In genomic region chr22:16915711-16916110, GRCh38 we compare ENCODE assay signal across 24 cellular contexts.
A peak's percentile ranks its signal among the peaks of the same experiment; 100 is the strongest.
DNase-seq lines count a peak whose midpoint lies in the region; ATAC-seq and TF ChIP-seq lines count a peak whose summit lies in the region.
"Had no signal": no experiment of that assay in that cellular context is flagged by ENCODE, and none has a peak within 500 bp of the region (broad histone marks: within the 10 kb centered on the region; RNA-seq: fewer than 3 reads in every experiment).

No MANE protein-coding gene starts in this region.

- no peak overlapping the region for H3K4me3 Mint-ChIP-seq in T-helper 2 cell treated with Interferon-gamma antibody and Interleukin-4, amounts not matched to agents 5 μg/mL and 100 μg/mL, for 36 hours
- H3K4me3 Mint-ChIP-seq: activated T-helper 1 cell treated with anti-CD3 and anti-CD28 coated beads, Interleukin-12 subunit alpha, Interleukin-12 subunit beta, Interleukin-2, Interleukin-4 antibody, amounts not matched to agents 30 ng/mL and 10 ng/mL and 1 ng/mL, durations not matched to agents 14 hours and 24 hours and 36 hours; nephron; stimulated activated naive CD8-positive, alpha-beta T cell treated with anti-CD3 and anti-CD28 coated beads, Interleukin-15, Interleukin-2, amounts not matched to agents 100 ng/mL and 50 ng/mL, for 24 hours had no signal

- no peaks in the 10 kb centered on the region; the same call in 1 of the 2 replicates for H3K27me3 ChIP-seq in GM23248 (replicated peaks; ENCODE audit: insufficient read depth)
- H3K27me3 ChIP-seq: upper lobe of right lung had no signal

- ATAC-seq in GM19455 (IDR thresholded peaks at IDR 0.05; ENCODE audit: unreplicated experiment), result no peak
- ATAC-seq: heart right ventricle, psoas muscle, upper lobe of right lung had no signal

- no peaks in the 10 kb centered on the region for H3K9me3 ChIP-seq in GM23248 (ENCODE audit: low read depth)
- H3K9me3 ChIP-seq: heart right ventricle, psoas muscle, spleen, upper lobe of right lung had no signal

- no peak overlapping the region for H3K4me2 ChIP-seq in GM23248 (ENCODE audit: unreplicated experiment)

- H3K27me3 Mint-ChIP-seq in T-helper 2 cell treated with Interferon-gamma antibody and Interleukin-4, amounts not matched to agents 5 μg/mL and 100 μg/mL, for 36 hours (ENCODE audit: low read depth), result peaks cover 6% of the 10 kb centered on the region

- no peak overlapping the region for H3K27ac Mint-ChIP-seq in T-helper 2 cell treated with Interferon-gamma antibody and Interleukin-4, amounts not matched to agents 5 μg/mL and 100 μg/mL, for 36 hours
- H3K27ac Mint-ChIP-seq: activated T-helper 1 cell treated with anti-CD3 and anti-CD28 coated beads, Interleukin-12 subunit alpha, Interleukin-12 subunit beta, Interleukin-2, Interleukin-4 antibody, amounts not matched to agents 30 ng/mL and 10 ng/mL and 1 ng/mL, durations not matched to agents 14 hours and 24 hours and 36 hours; nephron; stimulated activated naive CD8-positive, alpha-beta T cell treated with anti-CD3 and anti-CD28 coated beads, Interleukin-15, Interleukin-2, amounts not matched to agents 100 ng/mL and 50 ng/mL, for 24 hours had no signal

- WGBS in GM23248 (ENCODE audit: low coverage in 1 of 2, low lambda C conversion rate in 2 of 2, missing lambda C conversion rate in 2 of 2), 2 experiments, result 59 to 71% methylated on average over 2 of the region's 2 CpGs
- WGBS in lower leg skin, 2 donors, result 73 to 80% methylated on average over 2 of the region's 2 CpGs

- TF ChIP-seq CTCF in lower leg skin (IDR thresholded peaks at IDR 0.05), result no peak

- H3K36me3 Mint-ChIP-seq in T-helper 2 cell treated with Interferon-gamma antibody and Interleukin-4, amounts not matched to agents 5 μg/mL and 100 μg/mL, for 36 hours (ENCODE audit: low read depth), result no peaks in the 10 kb centered on the region

- no peak overlapping the region for H3K27ac ChIP-seq in GM23248
- H3K27ac ChIP-seq: heart right ventricle, psoas muscle, spleen, upper lobe of right lung had no signal

- no peaks in the 10 kb centered on the region for H3K9me2 ChIP-seq in GM23248 (ENCODE audit: insufficient read depth)

- TF ChIP-seq POLR2A in lower leg skin (IDR thresholded peaks at IDR 0.05), result no peak

- peaks cover 20% of the 10 kb centered on the region for H3K4me1 ChIP-seq in GM23248 (ENCODE audit: insufficient read depth)
- H3K4me1 ChIP-seq: heart right ventricle, psoas muscle, upper lobe of right lung had no signal

- no peaks in the 10 kb centered on the region for H3K79me2 ChIP-seq in GM23248 (ENCODE audit: insufficient read depth)

- no peaks in the 10 kb centered on the region for H3K36me3 ChIP-seq in GM23248 (ENCODE audit: low read depth)
- H3K36me3 ChIP-seq: heart right ventricle, spleen, upper lobe of right lung had no signal

- H3K9me3 Mint-ChIP-seq in T-helper 2 cell treated with Interferon-gamma antibody and Interleukin-4, amounts not matched to agents 5 μg/mL and 100 μg/mL, for 36 hours, result no peaks in the 10 kb centered on the region
- H3K9me3 Mint-ChIP-seq: activated T-helper 1 cell treated with anti-CD3 and anti-CD28 coated beads, Interleukin-12 subunit alpha, Interleukin-12 subunit beta, Interleukin-2, Interleukin-4 antibody, amounts not matched to agents 30 ng/mL and 10 ng/mL and 1 ng/mL, durations not matched to agents 14 hours and 24 hours and 36 hours; stimulated activated naive CD8-positive, alpha-beta T cell treated with anti-CD3 and anti-CD28 coated beads, Interleukin-15, Interleukin-2, amounts not matched to agents 100 ng/mL and 50 ng/mL, for 24 hours had no signal

- peaks cover 5% of the 10 kb centered on the region for H3K4me1 Mint-ChIP-seq in T-helper 2 cell treated with Interferon-gamma antibody and Interleukin-4, amounts not matched to agents 5 μg/mL and 100 μg/mL, for 36 hours (ENCODE audit: low read depth)
- H3K4me1 Mint-ChIP-seq: nephron had no signal

- H3K4me3 ChIP-seq in GM23248, result no peak overlapping the region
- H3K4me3 ChIP-seq in lower leg skin (ENCODE audit: low read depth, poor library complexity, severe bottlenecking), result no peak overlapping the region
- H3K4me3 ChIP-seq: heart right ventricle, psoas muscle, spleen, upper lobe of right lung had no signal

- intact Hi-C loops in lower leg skin (cut with DNase I; ENCODE audit: low total_unique reads), result loop anchor here (5.0 kb wide), 1 partner anchor 142 kb away; no protein-coding TSS in a partner anchor

- H3K9ac ChIP-seq in GM23248, result no peak overlapping the region

- no peaks in the 10 kb centered on the region for H4K20me1 ChIP-seq in GM23248 (ENCODE audit: insufficient read depth)

- in situ Hi-C loops in GM23248 (cut with MboI), result no loop called here

- H2AFZ ChIP-seq in GM23248, result no peak overlapping the region

- H3F3A ChIP-seq in GM23248 (ENCODE audit: insufficient read depth), result 0 out of 2 replicates have a peak, but pooled peaks cover 8% of the 10 kb centered on the region

- DNase-seq in NK-92 treated with Interleukin-12 subunit alpha and Interleukin-12 subunit beta, amount 100 ng/mL, for 24 hours (lab: John Stamatoyannopoulos, UW), result peak; percentile 75
- no peak for DNase-seq in NK-92 (lab: John Stamatoyannopoulos, UW; ENCODE audit: unreplicated experiment)
- peak; percentile 73 for DNase-seq in GM23248
- DNase-seq in T-helper 2 cell treated with Interferon-gamma antibody and Interleukin-4, amounts not matched to agents 5 μg/mL and 100 μg/mL, for 36 hours (ENCODE audit: low spot score), result peak; percentile 31
- peak; percentile 92 for DNase-seq in kidney tubule cell (ENCODE audit: low spot score)
- no peak for DNase-seq in lower leg skin (ENCODE audit: low spot score in 2 of 2)
- no peak for DNase-seq in NCI-H748 treated with DMSO at 0.1 percent for 48 hours (lab: John Stamatoyannopoulos, UW)
- DNase-seq: activated CD4-positive, alpha-beta T cell treated with anti-CD3 and anti-CD28 coated beads for 4 hours; caudate nucleus; DMS153; HCEC 1CT; heart right ventricle; mesendoderm; NCI-H1694 treated with DMSO at 0.1 percent for 48 hours; NCI-H2227 treated with DMSO at 0.1 percent for 48 hours; OCI-M1; psoas muscle; spleen; T-helper 9 cell; upper lobe of right lung had no signal

Comparison
In these comparisons a context has a peak if more than half of its experiments do, and no peak if none do; other contexts are left out.
1. DNase-seq: peak in NK-92 treated with Interleukin-12 subunit alpha and Interleukin-12 subunit beta, amount 100 ng/mL, for 24 hours (single experiment), GM23248 (single experiment), T-helper 2 cell treated with Interferon-gamma antibody and Interleukin-4, amounts not matched to agents 5 μg/mL and 100 μg/mL, for 36 hours (single experiment) and kidney tubule cell (single experiment); none in NK-92 (single experiment), lower leg skin (0 of 2) and NCI-H748 treated with DMSO at 0.1 percent for 48 hours (single experiment).